11 cellular contexts compared by ENCODE assay signal in genomic region chr6:45678063-45678620, GRCh38.
DNase-seq lines count a peak whose midpoint lies in the region; ATAC-seq and TF ChIP-seq lines count a peak whose summit lies in the region.
"Had no signal": no experiment of that assay in that cellular context is flagged by ENCODE, and none has a peak within 500 bp of the region (broad histone marks: within the 10 kb centered on the region; RNA-seq: fewer than 3 reads in every experiment).

No MANE protein-coding gene starts in this region.

- intact Hi-C loops in activated B cell treated with CpG ODN at 0.5 μM for 24 hours (cut with micrococcal nuclease) (loop anchor here (5.0 kb wide), 1 partner anchor 256 kb away; no protein-coding TSS in a partner anchor), vagina (cut with DNase I) (no loop called here)

- peaks cover 8% of the 10 kb centered on the region for H3K9me3 Mint-ChIP-seq in activated T-cell treated with anti-CD3 and anti-CD28 coated beads, Interleukin-2, amount 50 U/mL, for 4 hours
- peaks cover 6% of the 10 kb centered on the region for H3K9me3 Mint-ChIP-seq in activated B cell treated with CpG ODN at 0.5 μM for 24 hours

- no peak for TF ChIP-seq POLR2A in vagina (IDR thresholded peaks at IDR 0.05)

- no peak overlapping the region for H3K4me3 ChIP-seq in vagina
- H3K4me3 ChIP-seq: pancreas had no signal

- no peaks in the 10 kb centered on the region for H3K27me3 ChIP-seq in vagina
- H3K27me3 ChIP-seq: BE2C, pancreas had no signal

- no peaks in the 10 kb centered on the region for H3K27me3 Mint-ChIP-seq in activated T-cell treated with anti-CD3 and anti-CD28 coated beads, Interleukin-2, amount 50 U/mL, for 4 hours (ENCODE audit: low read depth)
- no peaks in the 10 kb centered on the region for H3K27me3 Mint-ChIP-seq in activated B cell treated with CpG ODN at 0.5 μM for 24 hours

- TF ChIP-seq CTCF in activated B cell treated with CpG ODN at 0.5 μM for 24 hours (IDR thresholded peaks at IDR 0.05) (no peak), vagina (IDR thresholded peaks at IDR 0.05) (no peak)

- POLR2A ChIA-PET in activated B cell treated with CpG ODN at 0.5 μM for 24 hours (lab: Charles Lee) = interaction anchor here (0.7 to 1.4 kb wide), 2 partner anchors 9 to 153 kb away, joined by 3 to 5 read pairs; no protein-coding TSS in a partner anchor

- H3K4me3 Mint-ChIP-seq in activated T-cell treated with anti-CD3 and anti-CD28 coated beads, Interleukin-2, amount 50 U/mL, for 4 hours = peak overlapping the region; percentile 58
- peak overlapping the region; percentile 73 for H3K4me3 Mint-ChIP-seq in activated B cell treated with CpG ODN at 0.5 μM for 24 hours

- no peak for ATAC-seq in activated T-cell treated with anti-CD3 and anti-CD28 coated beads, Interleukin-2, amount 50 U/mL, for 4 hours
- ATAC-seq in activated B cell treated with CpG ODN at 0.5 μM for 24 hours (ENCODE audit: low read depth) (no peak), GM21447 (IDR thresholded peaks at IDR 0.05; ENCODE audit: unreplicated experiment) (no peak)

- no peaks in the 10 kb centered on the region for H3K36me3 Mint-ChIP-seq in activated T-cell treated with anti-CD3 and anti-CD28 coated beads, Interleukin-2, amount 50 U/mL, for 4 hours (ENCODE audit: insufficient read depth)
- peaks cover 5% of the 10 kb centered on the region for H3K36me3 Mint-ChIP-seq in activated B cell treated with CpG ODN at 0.5 μM for 24 hours (ENCODE audit: low read depth)

- peak overlapping the region; percentile 61 for H3K27ac ChIP-seq in vagina
- H3K27ac ChIP-seq: pancreas had no signal

- CTCF ChIA-PET in activated B cell treated with CpG ODN at 0.5 μM for 24 hours (lab: Charles Lee) = interaction anchor here (2.2 kb wide), 1 partner anchor 37 kb away, joined by 8 read pairs; no protein-coding TSS in a partner anchor

- peaks cover 24% of the 10 kb centered on the region for H3K4me1 ChIP-seq in vagina
- H3K4me1 ChIP-seq: BE2C had no signal

- peaks cover 40% of the 10 kb centered on the region for H3K4me1 Mint-ChIP-seq in activated T-cell treated with anti-CD3 and anti-CD28 coated beads, Interleukin-2, amount 50 U/mL, for 4 hours (ENCODE audit: low read depth)
- peaks cover 53% of the 10 kb centered on the region for H3K4me1 Mint-ChIP-seq in activated B cell treated with CpG ODN at 0.5 μM for 24 hours

- H3K27ac Mint-ChIP-seq in activated B cell treated with CpG ODN at 0.5 μM for 24 hours = peak overlapping the region; percentile 85

- H3K9me3 ChIP-seq in vagina = no peaks in the 10 kb centered on the region
- H3K9me3 ChIP-seq: BE2C, pancreas had no signal

- H3K36me3 ChIP-seq in vagina = no peaks in the 10 kb centered on the region
- H3K36me3 ChIP-seq: BE2C, pancreas had no signal

- DNase-seq in activated T-cell treated with anti-CD3 and anti-CD28 coated beads, Interleukin-2, amount 50 U/mL, for 4 hours = no peak
- DNase-seq in activated T-cell treated with anti-CD3 and anti-CD28 coated beads, Interleukin-2, amount 50 U/mL, for 48 hours = no peak
- DNase-seq in activated B cell treated with CpG ODN at 0.5 μM for 24 hours = no peak
- peak; percentile 72 for DNase-seq in left kidney (ENCODE audit: low read depth, low spot score)
- peak; percentile 19 to 58 for DNase-seq in vagina (ENCODE audit: extremely low spot score in 2 of 2)
- DNase-seq in NCI-H1105 (lab: John Stamatoyannopoulos, UW) = no peak
- DNase-seq in hypothalamus (lab: John Stamatoyannopoulos, UW) = no peak
- DNase-seq: BE2C, NCI-H1694 had no signal

Comparison
In these comparisons a context has a peak if more than half of its experiments do, and no peak if none do; other contexts are left out.
1. DNase-seq: peak in left kidney (single experiment) and vagina (2 of 2); none in activated T-cell treated with anti-CD3 and anti-CD28 coated beads, Interleukin-2, amount 50 U/mL, for 4 hours (single experiment), activated T-cell treated with anti-CD3 and anti-CD28 coated beads, Interleukin-2, amount 50 U/mL, for 48 hours (0 of 2), activated B cell treated with CpG ODN at 0.5 μM for 24 hours (single experiment), NCI-H1105 (single experiment) and hypothalamus (0 of 51).